ENCODE assay signal across 1 cellular context in the genomic region with DNA sequence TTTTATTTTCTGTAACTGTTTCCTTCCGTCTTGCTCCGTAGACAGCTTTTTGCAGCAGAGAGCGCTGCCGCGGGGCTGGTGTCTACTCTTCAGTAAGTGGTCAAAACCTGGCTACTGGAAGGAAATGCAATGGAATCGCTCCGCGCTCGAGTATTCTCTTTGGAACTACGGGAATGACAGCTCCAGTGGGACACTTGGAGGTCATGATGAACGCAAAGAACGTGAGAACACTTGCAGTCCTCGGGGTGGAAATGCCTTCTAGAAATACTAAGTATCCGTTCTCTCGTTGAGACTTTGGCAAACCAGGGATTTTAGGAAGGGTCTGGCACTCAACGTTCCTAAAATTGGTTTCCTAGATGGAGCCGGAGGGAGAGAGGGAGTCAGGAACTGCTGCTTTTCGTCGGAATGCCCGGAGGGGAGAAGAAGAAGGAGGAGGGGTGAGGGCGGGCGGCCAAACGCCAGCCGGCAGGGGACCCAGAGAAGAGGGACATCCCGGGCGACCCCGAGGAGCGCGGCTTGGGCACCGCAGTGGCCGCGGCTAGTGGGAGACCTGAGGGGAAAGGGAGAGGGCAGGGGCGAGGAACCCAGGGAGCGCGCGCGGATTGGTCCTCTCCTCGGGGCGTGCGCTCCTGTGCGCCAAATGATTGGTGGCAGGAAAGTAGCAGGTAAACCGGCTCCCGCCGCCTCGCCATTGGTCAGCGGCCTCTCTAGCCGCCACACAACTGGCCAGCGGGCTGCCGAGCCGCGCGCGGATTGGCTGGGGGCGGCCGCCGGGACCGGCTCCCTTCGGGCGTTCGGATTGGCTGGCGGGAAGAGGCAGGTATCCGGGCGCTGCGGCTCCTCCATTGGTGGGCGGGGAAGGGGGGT.
TF ChIP-seq lines count a peak whose summit lies in the region.

No MANE protein-coding gene starts in this region.

TF ChIP-seq in GM12878, 131 proteins besides CTCF, POLR2A, EP300 and RAD21 (continued from another document):
- TF ChIP-seq, protein P1, sequence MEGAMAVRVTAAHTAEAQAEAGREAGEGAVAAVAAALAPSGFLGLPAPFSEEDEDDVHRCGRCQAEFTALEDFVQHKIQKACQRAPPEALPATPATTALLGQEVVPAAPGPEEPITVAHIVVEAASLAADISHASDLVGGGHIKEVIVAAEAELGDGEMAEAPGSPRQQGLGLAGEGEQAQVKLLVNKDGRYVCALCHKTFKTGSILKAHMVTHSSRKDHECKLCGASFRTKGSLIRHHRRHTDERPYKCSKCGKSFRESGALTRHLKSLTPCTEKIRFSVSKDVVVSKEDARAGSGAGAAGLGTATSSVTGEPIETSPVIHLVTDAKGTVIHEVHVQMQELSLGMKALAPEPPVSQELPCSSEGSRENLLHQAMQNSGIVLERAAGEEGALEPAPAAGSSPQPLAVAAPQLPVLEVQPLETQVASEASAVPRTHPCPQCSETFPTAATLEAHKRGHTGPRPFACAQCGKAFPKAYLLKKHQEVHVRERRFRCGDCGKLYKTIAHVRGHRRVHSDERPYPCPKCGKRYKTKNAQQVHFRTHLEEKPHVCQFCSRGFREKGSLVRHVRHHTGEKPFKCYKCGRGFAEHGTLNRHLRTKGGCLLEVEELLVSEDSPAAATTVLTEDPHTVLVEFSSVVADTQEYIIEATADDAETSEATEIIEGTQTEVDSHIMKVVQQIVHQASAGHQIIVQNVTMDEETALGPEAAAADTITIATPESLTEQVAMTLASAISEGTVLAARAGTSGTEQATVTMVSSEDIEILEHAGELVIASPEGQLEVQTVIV (IDR thresholded peaks at IDR 0.05; ENCODE audit: borderline replicate concordance, partially characterized antibody) = peak; percentile 67
- TF ChIP-seq EZH2 (IDR thresholded peaks at IDR 0.05; ENCODE audit: borderline replicate concordance, control insufficient read depth, low read depth, low read length) (peak; percentile 85; the same call in 1 of the 2 replicates), MTA2 (IDR thresholded peaks at IDR 0.05; ENCODE audit: low read depth) (no peak), CHD2 (IDR thresholded peaks at IDR 0.05; ENCODE audit: borderline replicate concordance, low read depth, low read length) (peak; percentile 96), TBL1XR1 (IDR thresholded peaks at IDR 0.05; ENCODE audit: low read depth, low read length) (no peak), POLR2AphosphoS5 (IDR thresholded peaks at IDR 0.05; ENCODE audit: low read length) (peak; percentile 34; the same call in 1 of the 2 replicates), RELA (IDR thresholded peaks at IDR 0.05; ENCODE audit: borderline replicate concordance, partially characterized antibody) (no peak), ZNF24 (IDR thresholded peaks at IDR 0.05) (no peak), RFX5 (IDR thresholded peaks at IDR 0.05; ENCODE audit: low read depth, low read length) (peak; percentile 91), FOXM1 (IDR thresholded peaks at IDR 0.05; ENCODE audit: low read depth, low read length) (peak; percentile 55; the same call in 1 of the 2 replicates), SIN3A (IDR thresholded peaks at IDR 0.05; ENCODE audit: low read depth, low read length) (0 out of 2 replicates have a peak, but pooled peaks have one; percentile 9), CBX5 (IDR thresholded peaks at IDR 0.05; ENCODE audit: low read depth) (no peak), KLF5 (IDR thresholded peaks at IDR 0.05; ENCODE audit: partially characterized antibody) (no peak)
- TF ChIP-seq, protein P2, sequence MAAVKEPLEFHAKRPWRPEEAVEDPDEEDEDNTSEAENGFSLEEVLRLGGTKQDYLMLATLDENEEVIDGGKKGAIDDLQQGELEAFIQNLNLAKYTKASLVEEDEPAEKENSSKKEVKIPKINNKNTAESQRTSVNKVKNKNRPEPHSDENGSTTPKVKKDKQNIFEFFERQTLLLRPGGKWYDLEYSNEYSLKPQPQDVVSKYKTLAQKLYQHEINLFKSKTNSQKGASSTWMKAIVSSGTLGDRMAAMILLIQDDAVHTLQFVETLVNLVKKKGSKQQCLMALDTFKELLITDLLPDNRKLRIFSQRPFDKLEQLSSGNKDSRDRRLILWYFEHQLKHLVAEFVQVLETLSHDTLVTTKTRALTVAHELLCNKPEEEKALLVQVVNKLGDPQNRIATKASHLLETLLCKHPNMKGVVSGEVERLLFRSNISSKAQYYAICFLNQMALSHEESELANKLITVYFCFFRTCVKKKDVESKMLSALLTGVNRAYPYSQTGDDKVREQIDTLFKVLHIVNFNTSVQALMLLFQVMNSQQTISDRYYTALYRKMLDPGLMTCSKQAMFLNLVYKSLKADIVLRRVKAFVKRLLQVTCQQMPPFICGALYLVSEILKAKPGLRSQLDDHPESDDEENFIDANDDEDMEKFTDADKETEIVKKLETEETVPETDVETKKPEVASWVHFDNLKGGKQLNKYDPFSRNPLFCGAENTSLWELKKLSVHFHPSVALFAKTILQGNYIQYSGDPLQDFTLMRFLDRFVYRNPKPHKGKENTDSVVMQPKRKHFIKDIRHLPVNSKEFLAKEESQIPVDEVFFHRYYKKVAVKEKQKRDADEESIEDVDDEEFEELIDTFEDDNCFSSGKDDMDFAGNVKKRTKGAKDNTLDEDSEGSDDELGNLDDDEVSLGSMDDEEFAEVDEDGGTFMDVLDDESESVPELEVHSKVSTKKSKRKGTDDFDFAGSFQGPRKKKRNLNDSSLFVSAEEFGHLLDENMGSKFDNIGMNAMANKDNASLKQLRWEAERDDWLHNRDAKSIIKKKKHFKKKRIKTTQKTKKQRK (IDR thresholded peaks at IDR 0.05; ENCODE audit: low read depth, low read length) = peak; percentile 71
- TF ChIP-seq, protein P3, sequence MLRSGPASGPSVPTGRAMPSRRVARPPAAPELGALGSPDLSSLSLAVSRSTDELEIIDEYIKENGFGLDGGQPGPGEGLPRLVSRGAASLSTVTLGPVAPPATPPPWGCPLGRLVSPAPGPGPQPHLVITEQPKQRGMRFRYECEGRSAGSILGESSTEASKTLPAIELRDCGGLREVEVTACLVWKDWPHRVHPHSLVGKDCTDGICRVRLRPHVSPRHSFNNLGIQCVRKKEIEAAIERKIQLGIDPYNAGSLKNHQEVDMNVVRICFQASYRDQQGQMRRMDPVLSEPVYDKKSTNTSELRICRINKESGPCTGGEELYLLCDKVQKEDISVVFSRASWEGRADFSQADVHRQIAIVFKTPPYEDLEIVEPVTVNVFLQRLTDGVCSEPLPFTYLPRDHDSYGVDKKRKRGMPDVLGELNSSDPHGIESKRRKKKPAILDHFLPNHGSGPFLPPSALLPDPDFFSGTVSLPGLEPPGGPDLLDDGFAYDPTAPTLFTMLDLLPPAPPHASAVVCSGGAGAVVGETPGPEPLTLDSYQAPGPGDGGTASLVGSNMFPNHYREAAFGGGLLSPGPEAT (IDR thresholded peaks at IDR 0.05; ENCODE audit: low read depth) = peak; percentile 42; the same call in 1 of the 2 replicates
- TF ChIP-seq, protein P4, sequence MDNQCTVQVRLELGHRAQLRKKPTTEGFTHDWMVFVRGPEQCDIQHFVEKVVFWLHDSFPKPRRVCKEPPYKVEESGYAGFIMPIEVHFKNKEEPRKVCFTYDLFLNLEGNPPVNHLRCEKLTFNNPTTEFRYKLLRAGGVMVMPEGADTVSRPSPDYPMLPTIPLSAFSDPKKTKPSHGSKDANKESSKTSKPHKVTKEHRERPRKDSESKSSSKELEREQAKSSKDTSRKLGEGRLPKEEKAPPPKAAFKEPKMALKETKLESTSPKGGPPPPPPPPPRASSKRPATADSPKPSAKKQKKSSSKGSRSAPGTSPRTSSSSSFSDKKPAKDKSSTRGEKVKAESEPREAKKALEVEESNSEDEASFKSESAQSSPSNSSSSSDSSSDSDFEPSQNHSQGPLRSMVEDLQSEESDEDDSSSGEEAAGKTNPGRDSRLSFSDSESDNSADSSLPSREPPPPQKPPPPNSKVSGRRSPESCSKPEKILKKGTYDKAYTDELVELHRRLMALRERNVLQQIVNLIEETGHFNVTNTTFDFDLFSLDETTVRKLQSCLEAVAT (IDR thresholded peaks at IDR 0.05) = peak; percentile 78
